Comparison of ENCODE assay signal across 12 cellular contexts in genomic region chr20:34108616-34109174, GRCh38. TPM values are rescaled to one million over a fixed set of nuclear protein-coding genes. Genes with fewer than 3 reads are reported as not detected.
DNase-seq lines count a peak whose midpoint lies in the region; ATAC-seq and TF ChIP-seq lines count a peak whose summit lies in the region.
"Had no signal": no experiment of that assay in that cellular context is flagged by ENCODE, and none has a peak within 500 bp of the region (broad histone marks: within the 10 kb centered on the region; RNA-seq: fewer than 3 reads in every experiment).

No MANE protein-coding gene starts in this region.

- no peaks in the 10 kb centered on the region for H3K27me3 ChIP-seq in CD4-positive, alpha-beta memory T cell (ENCODE audit: insufficient read depth, low read length)
- H3K27me3 ChIP-seq in naive thymus-derived CD4-positive, alpha-beta T cell (ENCODE audit: control insufficient read depth in 2 of 2, insufficient read depth in 2 of 2, low read length in 2 of 2), result no peaks in the 10 kb centered on the region
- H3K27me3 ChIP-seq: neutrophil had no signal

- H3K4me3 ChIP-seq in CD4-positive, alpha-beta memory T cell (ENCODE audit: low read length in 2 of 2), result no peak overlapping the region
- H3K4me3 ChIP-seq in naive thymus-derived CD4-positive, alpha-beta T cell (ENCODE audit: low read length), result no peak overlapping the region
- H3K4me3 ChIP-seq: coronary artery had no signal

- peaks cover 24% of the 10 kb centered on the region for H3K36me3 ChIP-seq in CD4-positive, alpha-beta memory T cell (ENCODE audit: insufficient read depth, low read length)
- H3K36me3 ChIP-seq in naive thymus-derived CD4-positive, alpha-beta T cell (ENCODE audit: control insufficient read depth in 2 of 3, insufficient read depth in 3 of 3, low read length in 3 of 3), result peaks cover 15 to 23% (median 16%) of the 10 kb centered on the region in 3 experiments

- no peaks in the 10 kb centered on the region for H3K9me3 ChIP-seq in CD4-positive, alpha-beta memory T cell (ENCODE audit: control insufficient read depth in 1 of 2, low read length in 2 of 2)
- no peaks in the 10 kb centered on the region for H3K9me3 ChIP-seq in naive thymus-derived CD4-positive, alpha-beta T cell (ENCODE audit: control insufficient read depth in 2 of 3, low read length in 3 of 3)
- H3K9me3 ChIP-seq: neutrophil had no signal

- TF ChIP-seq CTCF in HFFc6 (IDR thresholded peaks at IDR 0.05), result no peak

- intact Hi-C loops in CD4-positive, alpha-beta memory T cell (cut with micrococcal nuclease), result no loop called here
- intact Hi-C loops in activated T-helper 2 cell treated with anti-CD3 and anti-CD28 coated beads, Interferon-gamma antibody, Interleukin-2, Interleukin-4, amounts not matched to agents 10 μg/mL and 5 μg/mL and 100 μg/mL, durations not matched to agents 14 hours and 24 hours and 36 hours (cut with micrococcal nuclease), result no loop called here
- intact Hi-C loops in naive thymus-derived CD4-positive, alpha-beta T cell (cut with micrococcal nuclease), result loop anchor here in 1 of 2 donors (1.0 kb wide), 1 partner anchor 12 kb away; no protein-coding TSS in a partner anchor

- no peaks in the 10 kb centered on the region for H3K27me3 Mint-ChIP-seq in CD4-positive, alpha-beta memory T cell
- peaks cover 3% of the 10 kb centered on the region for H3K27me3 Mint-ChIP-seq in HFFc6 (ENCODE audit: insufficient read depth)
- no peaks in the 10 kb centered on the region for H3K27me3 Mint-ChIP-seq in activated T-helper 2 cell treated with anti-CD3 and anti-CD28 coated beads, Interferon-gamma antibody, Interleukin-2, Interleukin-4, amounts not matched to agents 10 μg/mL and 5 μg/mL and 100 μg/mL, durations not matched to agents 14 hours and 24 hours and 36 hours (ENCODE audit: low read depth)
- H3K27me3 Mint-ChIP-seq in naive thymus-derived CD4-positive, alpha-beta T cell, result peaks cover 0 to 6% (median 0%) of the 10 kb centered on the region in 5 donors

- POLR2A ChIA-PET in CD4-positive, alpha-beta memory T cell (lab: Charles Lee; ENCODE audit: partially characterized antibody), result interaction anchor here (1.1 kb wide), 1 partner anchor 296 kb away, joined by 4 read pairs; no protein-coding TSS in a partner anchor
- POLR2A ChIA-PET in naive thymus-derived CD4-positive, alpha-beta T cell (lab: Charles Lee), result interaction anchor here (0.7 to 1.7 kb wide), 2 partner anchors 10 to 1017 kb away, joined by 3 to 4 read pairs; no protein-coding TSS in a partner anchor

- CTCF ChIA-PET in CD4-positive, alpha-beta memory T cell (lab: Charles Lee; ENCODE audit: partially characterized antibody), result interaction anchor here (2.0 kb wide), 1 partner anchor 21 kb away, joined by 9 read pairs; no protein-coding TSS in a partner anchor
- CTCF ChIA-PET in naive thymus-derived CD4-positive, alpha-beta T cell (lab: Charles Lee), result no interaction called here

- no peak overlapping the region for H3K27ac ChIP-seq in CD4-positive, alpha-beta memory T cell (ENCODE audit: low read depth, low read length)
- peak overlapping the region; percentile 8 for H3K27ac ChIP-seq in naive thymus-derived CD4-positive, alpha-beta T cell (ENCODE audit: low read depth, low read length)
- H3K27ac ChIP-seq: coronary artery had no signal

- H3K9me3 Mint-ChIP-seq in CD4-positive, alpha-beta memory T cell, result peaks cover 0 to 5% (median 0%) of the 10 kb centered on the region in 8 donors
- no peaks in the 10 kb centered on the region for H3K9me3 Mint-ChIP-seq in HFFc6
- H3K9me3 Mint-ChIP-seq in activated T-helper 2 cell treated with anti-CD3 and anti-CD28 coated beads, Interferon-gamma antibody, Interleukin-2, Interleukin-4, amounts not matched to agents 10 μg/mL and 5 μg/mL and 100 μg/mL, durations not matched to agents 14 hours and 24 hours and 36 hours, result no peaks in the 10 kb centered on the region
- H3K9me3 Mint-ChIP-seq in naive thymus-derived CD4-positive, alpha-beta T cell, result peaks cover 0 to 4% (median 0%) of the 10 kb centered on the region in 11 donors

- peak overlapping the region in 6 of 8 donors; percentile 1 to 29 (median 22) for H3K4me3 Mint-ChIP-seq in CD4-positive, alpha-beta memory T cell
- peak overlapping the region; percentile 3 for H3K4me3 Mint-ChIP-seq in HFFc6
- H3K4me3 Mint-ChIP-seq in activated T-helper 2 cell treated with anti-CD3 and anti-CD28 coated beads, Interferon-gamma antibody, Interleukin-2, Interleukin-4, amounts not matched to agents 10 μg/mL and 5 μg/mL and 100 μg/mL, durations not matched to agents 14 hours and 24 hours and 36 hours (ENCODE audit: low read depth), result peak overlapping the region; percentile 47
- peak overlapping the region; percentile 8 to 98 (median 48) for H3K4me3 Mint-ChIP-seq in naive thymus-derived CD4-positive, alpha-beta T cell

- peaks cover 68% of the 10 kb centered on the region for H3K4me1 ChIP-seq in CD4-positive, alpha-beta memory T cell (ENCODE audit: insufficient read depth, low read length)
- peaks cover 37% of the 10 kb centered on the region in 2 donors for H3K4me1 ChIP-seq in naive thymus-derived CD4-positive, alpha-beta T cell (ENCODE audit: control insufficient read depth in 2 of 2, insufficient read depth in 2 of 2, low read length in 2 of 2)

- H3K4me1 Mint-ChIP-seq in CD4-positive, alpha-beta memory T cell, result peaks cover 49 to 79% (median 63%) of the 10 kb centered on the region in 4 donors
- peaks cover 75% of the 10 kb centered on the region for H3K4me1 Mint-ChIP-seq in HFFc6 (ENCODE audit: low read depth)
- H3K4me1 Mint-ChIP-seq in activated T-helper 2 cell treated with anti-CD3 and anti-CD28 coated beads, Interferon-gamma antibody, Interleukin-2, Interleukin-4, amounts not matched to agents 10 μg/mL and 5 μg/mL and 100 μg/mL, durations not matched to agents 14 hours and 24 hours and 36 hours (ENCODE audit: low read depth), result peaks cover 64% of the 10 kb centered on the region
- peaks cover 53 to 81% (median 76%) of the 10 kb centered on the region in 7 donors for H3K4me1 Mint-ChIP-seq in naive thymus-derived CD4-positive, alpha-beta T cell

- peaks cover 21 to 64% of the 10 kb centered on the region in 2 donors for H3K36me3 Mint-ChIP-seq in CD4-positive, alpha-beta memory T cell
- peaks cover 39% of the 10 kb centered on the region for H3K36me3 Mint-ChIP-seq in HFFc6 (ENCODE audit: low read depth)
- peaks cover 72% of the 10 kb centered on the region for H3K36me3 Mint-ChIP-seq in activated T-helper 2 cell treated with anti-CD3 and anti-CD28 coated beads, Interferon-gamma antibody, Interleukin-2, Interleukin-4, amounts not matched to agents 10 μg/mL and 5 μg/mL and 100 μg/mL, durations not matched to agents 14 hours and 24 hours and 36 hours (ENCODE audit: low read depth)
- H3K36me3 Mint-ChIP-seq in naive thymus-derived CD4-positive, alpha-beta T cell, result peaks cover 14 to 31% (median 22%) of the 10 kb centered on the region in 5 donors

- H3K27ac Mint-ChIP-seq in CD4-positive, alpha-beta memory T cell, result peak overlapping the region in 6 of 7 donors; percentile 3 to 78 (median 58)
- peak overlapping the region; percentile 51; the same call in 1 of the 2 replicates for H3K27ac Mint-ChIP-seq in HFFc6
- H3K27ac Mint-ChIP-seq in activated T-helper 2 cell treated with anti-CD3 and anti-CD28 coated beads, Interferon-gamma antibody, Interleukin-2, Interleukin-4, amounts not matched to agents 10 μg/mL and 5 μg/mL and 100 μg/mL, durations not matched to agents 14 hours and 24 hours and 36 hours, result peak overlapping the region; percentile 62
- peak overlapping the region; percentile 8 to 84 (median 55) for H3K27ac Mint-ChIP-seq in naive thymus-derived CD4-positive, alpha-beta T cell

- no peak for ATAC-seq in naive thymus-derived CD4-positive, alpha-beta T cell
- ATAC-seq in GM21737 (IDR thresholded peaks at IDR 0.05; ENCODE audit: unreplicated experiment) (no peak), GM21786 (IDR thresholded peaks at IDR 0.05; ENCODE audit: unreplicated experiment) (no peak)
- ATAC-seq: Panc1 had no signal

- DNase-seq in CD4-positive, alpha-beta memory T cell, result no peak
- DNase-seq in HFFc6 (no peak), midbrain (lab: John Stamatoyannopoulos, UW) (no peak), occipital lobe (lab: John Stamatoyannopoulos, UW) (no peak)
- DNase-seq in activated T-helper 2 cell treated with anti-CD3 and anti-CD28 coated beads, Interferon-gamma antibody, Interleukin-2, Interleukin-4, amounts not matched to agents 10 μg/mL and 5 μg/mL and 100 μg/mL, durations not matched to agents 14 hours and 24 hours and 36 hours (ENCODE audit: low spot score), result no peak
- DNase-seq in naive thymus-derived CD4-positive, alpha-beta T cell, result no peak
- DNase-seq: activated gamma-delta T cell treated with Interleukin-2 at 50 U/mL for 16 hours had no signal

RNA-seq across cellular contexts. Expression of gene EIF2S2, which starts 3.3 kb away (rescaled TPM):
- 10 to 100 TPM; 52.2 to 53.1 TPM for total RNA-seq in CD4-positive, alpha-beta memory T cell
- 10 to 100 TPM; 26.3 to 34.0 TPM for polyA plus RNA-seq in CD4-positive, alpha-beta memory T cell
- 100 to 1,000 TPM in 1 of 6 experiments, 10 to 100 TPM in 5; 85.7 to 101 (median 94.5) TPM for total RNA-seq in HFFc6 (2021; fragmentation: NEBNext Ultra II Directional; extraction: Animal tissue kit (Norgen Biotek cat#: 25700))
- 96.0 and 97.6 TPM in 2 replicates for total RNA-seq in activated T-helper 2 cell treated with anti-CD3 and anti-CD28 coated beads, Interferon-gamma antibody, Interleukin-2, Interleukin-4, amounts not matched to agents 10 μg/mL and 5 μg/mL and 100 μg/mL, durations not matched to agents 14 hours and 24 hours and 36 hours
- 10 to 100 TPM; 16.8 to 68.4 (median 48.6) TPM for total RNA-seq in naive thymus-derived CD4-positive, alpha-beta T cell
- 10 to 100 TPM; 20.2 to 21.2 TPM for polyA plus RNA-seq in naive thymus-derived CD4-positive, alpha-beta T cell
- 43.8 TPM for total RNA-seq in occipital lobe
